17 cellular contexts compared by ENCODE assay signal in the genomic region with DNA sequence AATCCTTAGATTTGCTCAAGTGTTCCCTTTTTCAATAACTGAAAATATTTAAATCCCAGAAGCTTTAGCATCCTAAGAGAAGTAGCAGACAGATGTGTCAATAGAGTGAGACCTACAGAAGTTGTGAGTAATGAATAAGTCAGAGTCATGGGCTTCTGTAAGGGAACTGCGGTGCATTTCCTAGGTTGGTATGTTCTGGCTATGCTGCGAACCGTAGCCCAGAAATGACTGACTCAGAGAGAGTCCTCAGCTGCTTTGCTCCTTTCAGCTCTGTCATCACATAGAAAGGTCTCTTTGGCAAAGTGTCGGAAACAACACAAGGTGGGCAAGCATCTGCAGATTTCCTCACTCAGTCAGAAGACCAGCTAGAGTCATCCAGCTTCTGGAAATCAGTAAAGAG.
DNase-seq lines count a peak whose midpoint lies in the region; ATAC-seq and TF ChIP-seq lines count a peak whose summit lies in the region.
"Had no signal": no experiment of that assay in that cellular context is flagged by ENCODE, and none has a peak within 500 bp of the region (broad histone marks: within the 10 kb centered on the region; RNA-seq: fewer than 3 reads in every experiment).

No MANE protein-coding gene starts in this region.

- no peak for TF ChIP-seq CTCF in HFFc6 (IDR thresholded peaks at IDR 0.05)
- TF ChIP-seq CTCF in foreskin fibroblast (IDR thresholded peaks at IDR 0.05; ENCODE audit: low read depth, low read length) = no peak
- no peak for TF ChIP-seq CTCF in coronary artery (IDR thresholded peaks at IDR 0.05)
- no peak for TF ChIP-seq CTCF in A673 (conservative IDR thresholded peaks at IDR 0.05; ENCODE audit: low read depth, low read length)

- H3K79me2 ChIP-seq in ACC112 (ENCODE audit: control insufficient read depth, insufficient read depth, low read length, unreplicated experiment) = no peaks in the 10 kb centered on the region

- H3K36me3 ChIP-seq in ACC112 (ENCODE audit: insufficient read depth, low read length) (no peaks in the 10 kb centered on the region), A673 (ENCODE audit: insufficient read depth, low read length, poor library complexity, severe bottlenecking) (no peaks in the 10 kb centered on the region)
- H3K36me3 ChIP-seq: BE2C, neutrophil had no signal

- BruUV-seq in A673 (replicated peaks; lab: Mats Ljungman, UMichigan) = no TSS peak

- POLR2A ChIA-PET in A673 (lab: Charles Lee; ENCODE audit: low non-redundant PET) = no interaction called here

- peak overlapping the region; percentile 22; the same call in 1 of the 2 replicates for H3K27ac ChIP-seq in ACC112 (ENCODE audit: low read depth, low read length)
- no peak overlapping the region for H3K27ac ChIP-seq in coronary artery
- no peak overlapping the region for H3K27ac ChIP-seq in A673 (ENCODE audit: low read depth, low read length, poor library complexity, severe bottlenecking)

- no peak overlapping the region for H2AFZ ChIP-seq in ACC112 (ENCODE audit: low read length, unreplicated experiment)

- CTCF ChIA-PET in A673 (lab: Charles Lee) = no interaction called here

- peaks cover 77% of the 10 kb centered on the region for H3K4me1 Mint-ChIP-seq in HFFc6 (ENCODE audit: low read depth)

- no peak for ATAC-seq in GM21367 (IDR thresholded peaks at IDR 0.05; ENCODE audit: unreplicated experiment)
- ATAC-seq: activated T-cell treated with anti-CD3 and anti-CD28 coated beads, Interleukin-2, amount 50 U/mL, for 4 hours; effector memory CD8-positive, alpha-beta T cell; T-cell had no signal

- H3K4me3 Mint-ChIP-seq in HFFc6 = peak overlapping the region; percentile 11; the same call in 1 of the 2 replicates
- H3K4me3 Mint-ChIP-seq: activated T-cell treated with anti-CD3 and anti-CD28 coated beads, Interleukin-2, amount 50 U/mL, for 4 hours; effector memory CD8-positive, alpha-beta T cell; T-cell had no signal

- no peaks in the 10 kb centered on the region for H3K9me3 Mint-ChIP-seq in HFFc6
- H3K9me3 Mint-ChIP-seq: activated T-cell treated with anti-CD3 and anti-CD28 coated beads, Interleukin-2, amount 50 U/mL, for 4 hours; effector memory CD8-positive, alpha-beta T cell had no signal

- peak overlapping the region; percentile 85 for H3K27ac Mint-ChIP-seq in HFFc6
- H3K27ac Mint-ChIP-seq: effector memory CD8-positive, alpha-beta T cell had no signal

- no peaks in the 10 kb centered on the region; the same call in 1 of the 2 replicates for H3K36me3 Mint-ChIP-seq in HFFc6 (ENCODE audit: low read depth)

- no peaks in the 10 kb centered on the region for H3K27me3 ChIP-seq in ACC112 (ENCODE audit: insufficient read depth, low read length)
- no peaks in the 10 kb centered on the region for H3K27me3 ChIP-seq in A673 (replicated peaks; ENCODE audit: insufficient read depth, low read depth, low read length, poor library complexity)
- H3K27me3 ChIP-seq: BE2C, neutrophil had no signal

- H3K4me1 ChIP-seq in ACC112 (ENCODE audit: control insufficient read depth, insufficient read depth, low read length, unreplicated experiment) (peaks cover 30% of the 10 kb centered on the region), A673 (ENCODE audit: insufficient read depth, low read length, poor library complexity, severe bottlenecking) (peaks cover 3% of the 10 kb centered on the region)
- H3K4me1 ChIP-seq: BE2C had no signal

- peak; percentile 88 for DNase-seq in HFFc6
- peak; percentile 45 for DNase-seq in amniotic stem cell (lab: John Stamatoyannopoulos, UW)
- peak; percentile 70 to 72 for DNase-seq in foreskin fibroblast
- DNase-seq in occipital lobe (lab: John Stamatoyannopoulos, UW) = no peak
- no peak for DNase-seq in coronary artery (ENCODE audit: low spot score)
- no peak for DNase-seq in A673 (ENCODE audit: low spot score)
- DNase-seq: activated CD4-positive, alpha-beta T cell treated with anti-CD3 and anti-CD28 coated beads for 48 hours; activated T-cell treated with anti-CD3 and anti-CD28 coated beads, Interleukin-2, amount 50 U/mL, for 4 hours; anterior cingulate cortex; BE2C; effector memory CD8-positive, alpha-beta T cell; NCI-H1092; NCI-H226; T-cell had no signal

- H3K9me3 ChIP-seq in A673 (ENCODE audit: low read depth, low read length, poor library complexity, severe bottlenecking) = peaks cover 3% of the 10 kb centered on the region
- H3K9me3 ChIP-seq: BE2C, neutrophil had no signal

- intact Hi-C loops in A673 (cut with micrococcal nuclease; ENCODE audit: unreplicated experiment) = no loop called here

- no peaks in the 10 kb centered on the region; the same call in 1 of the 2 replicates for H3K27me3 Mint-ChIP-seq in HFFc6 (ENCODE audit: insufficient read depth)
- H3K27me3 Mint-ChIP-seq: effector memory CD8-positive, alpha-beta T cell; T-cell had no signal

- no peak overlapping the region for H3K4me3 ChIP-seq in ACC112 (ENCODE audit: low read depth, low read length)
- H3K4me3 ChIP-seq in foreskin fibroblast (ENCODE audit: low read depth in 1 of 2, low read length in 2 of 2) = no peak overlapping the region
- no peak overlapping the region for H3K4me3 ChIP-seq in coronary artery
- no peak overlapping the region for H3K4me3 ChIP-seq in A673 (ENCODE audit: low read depth, low read length, poor library complexity, severe bottlenecking)

Comparison
In these comparisons a context has a peak if more than half of its experiments do, and no peak if none do; other contexts are left out.
1. DNase-seq: peak in HFFc6 (single experiment), amniotic stem cell (single experiment) and foreskin fibroblast (2 of 2); none in occipital lobe (single experiment), coronary artery (single experiment) and A673 (single experiment).